In the genomic region with DNA sequence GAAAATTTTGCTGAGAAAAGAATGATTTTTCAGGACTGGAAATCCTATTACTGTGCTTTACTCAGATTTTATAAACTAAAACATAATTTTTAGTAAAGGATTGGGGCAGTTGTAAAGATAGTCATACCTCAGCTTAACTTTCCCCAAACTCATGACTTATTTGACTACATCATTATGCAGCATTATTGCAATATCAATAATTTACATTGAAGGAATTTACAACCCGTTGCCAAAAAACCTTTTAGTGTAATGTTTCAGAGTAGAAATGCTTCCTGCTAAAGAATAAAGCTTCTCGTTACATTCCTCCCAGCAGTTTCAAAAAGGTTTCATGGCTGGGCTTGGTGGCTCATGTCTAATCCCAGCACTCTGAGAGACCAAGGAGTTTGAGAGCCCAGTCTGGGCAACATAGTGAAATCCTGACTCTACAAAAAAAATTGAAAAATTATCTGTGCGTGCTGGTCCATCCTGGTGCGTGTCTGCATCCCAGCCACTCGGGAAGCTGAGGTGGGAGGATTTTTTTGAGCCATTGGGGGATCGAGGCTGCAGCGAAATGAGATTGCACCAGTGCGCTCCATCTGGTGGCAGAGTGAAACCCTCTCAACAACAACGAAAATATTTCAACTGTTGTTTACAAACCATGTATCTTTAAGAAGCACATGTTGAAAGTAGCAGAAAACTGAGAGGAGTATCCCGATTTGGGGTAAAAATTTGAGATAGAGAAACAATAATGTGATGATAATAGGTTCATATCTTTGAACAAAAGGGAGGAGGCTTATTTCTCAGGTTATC, we compare ENCODE assay signal across 8 cellular contexts. TPM values are rescaled to one million over a fixed set of nuclear protein-coding genes. Genes with fewer than 3 reads are reported as not detected.
DNase-seq lines count a peak whose midpoint lies in the region; ATAC-seq and TF ChIP-seq lines count a peak whose summit lies in the region.

No MANE protein-coding gene starts in this region.

- H3K4me3 ChIP-seq in A673 (ENCODE audit: low read depth, low read length, poor library complexity, severe bottlenecking) (peak overlapping the region; percentile 96), GM06990 (replicated peaks; ENCODE audit: low read depth, low read length) (peak overlapping the region; percentile 42)

- H3K27me3 Mint-ChIP-seq in type B pancreatic cell = peaks cover 2% of the 10 kb centered on the region

- H3K36me3 Mint-ChIP-seq in type B pancreatic cell = peaks cover 8% of the 10 kb centered on the region

- peak overlapping the region; percentile 57 for H3K27ac Mint-ChIP-seq in type B pancreatic cell

- BruUV-seq in A673 (replicated peaks; lab: Mats Ljungman, UMichigan) = no TSS peak

- TF ChIP-seq CTCF in A673 (conservative IDR thresholded peaks at IDR 0.05; ENCODE audit: low read depth, low read length) (peak; percentile 70), GM06990 (IDR thresholded peaks at IDR 0.05; ENCODE audit: insufficient read depth, low read length, poor library complexity, severe bottlenecking) (peak; percentile 83), RWPE1 (conservative IDR thresholded peaks at IDR 0.05; ENCODE audit: low read depth) (peak; percentile 54), type B pancreatic cell (conservative IDR thresholded peaks at IDR 0.05) (peak; percentile 66)

- ATAC-seq in HG03354 (IDR thresholded peaks at IDR 0.05; ENCODE audit: poor library complexity, severe bottlenecking, unreplicated experiment) = no peak

- peak overlapping the region; percentile 60 for H3K27ac ChIP-seq in A673 (ENCODE audit: low read depth, low read length, poor library complexity, severe bottlenecking)
- H3K27ac ChIP-seq in RWPE1 = peak overlapping the region; percentile 67

- H3K36me3 ChIP-seq in A673 (ENCODE audit: insufficient read depth, low read length, poor library complexity, severe bottlenecking) (no peaks in the 10 kb centered on the region), GM06990 (ENCODE audit: control insufficient read depth, insufficient read depth, low read length) (no peaks in the 10 kb centered on the region; the same call in 1 of the 2 replicates)

- peaks cover 3% of the 10 kb centered on the region for H3K9me3 Mint-ChIP-seq in type B pancreatic cell

- peaks cover 57% of the 10 kb centered on the region for H3K4me1 Mint-ChIP-seq in type B pancreatic cell (ENCODE audit: unreplicated experiment)

- H3K4me1 ChIP-seq in A673 (ENCODE audit: insufficient read depth, low read length, poor library complexity, severe bottlenecking) = peaks cover 55% of the 10 kb centered on the region

- POLR2A ChIA-PET in A673 (lab: Charles Lee; ENCODE audit: low non-redundant PET) (interaction anchor here (0.7 kb wide), 1 partner anchor 64 kb away, joined by 4 read pairs; a partner anchor contains a TSS), RWPE1 (lab: Yijun Ruan, JAX; ENCODE audit: low non-redundant PET) (no interaction called here)

- CTCF ChIA-PET in A673 (lab: Charles Lee) = interaction anchor here (0.7 to 1.6 kb wide), 2 partner anchors 142 to 197 kb away, joined by 3 to 4 read pairs; no protein-coding TSS in a partner anchor
- CTCF ChIA-PET in RWPE1 (lab: Yijun Ruan, JAX) = interaction anchor here (0.5 to 1.8 kb wide), 6 partner anchors 8 to 396 kb away, joined by 3 to 7 read pairs (median 4); no protein-coding TSS in a partner anchor

- intact Hi-C loops in A673 (cut with micrococcal nuclease; ENCODE audit: unreplicated experiment) = loop anchor here (1.0 to 5.0 kb wide), 2 partner anchors 197 to 352 kb away; no protein-coding TSS in a partner anchor

- peak; percentile 56 for DNase-seq in A673 (ENCODE audit: low spot score)
- no peak for DNase-seq in GM06990 (ENCODE audit: extremely low read depth, insufficient read length)
- no peak for DNase-seq in RWPE1 (ENCODE audit: low spot score)
- peak; percentile 64 for DNase-seq in cerebellar cortex (ENCODE audit: low spot score)
- DNase-seq in medulla oblongata (ENCODE audit: extremely low spot score) = peak; percentile 75
- no peak for DNase-seq in type B pancreatic cell (ENCODE audit: extremely low spot score, unreplicated experiment)
- DNase-seq in effector CD8-positive, alpha-beta T cell (lab: John Stamatoyannopoulos, UW) = no peak

- no peaks in the 10 kb centered on the region for H3K9me3 ChIP-seq in A673 (ENCODE audit: low read depth, low read length, poor library complexity, severe bottlenecking)

- H3K4me3 Mint-ChIP-seq in type B pancreatic cell = peak overlapping the region; percentile 93

- H3K27me3 ChIP-seq in A673 (replicated peaks; ENCODE audit: insufficient read depth, low read depth, low read length, poor library complexity) = no peaks in the 10 kb centered on the region
- no peaks in the 10 kb centered on the region for H3K27me3 ChIP-seq in GM06990 (replicated peaks; ENCODE audit: control insufficient read depth, insufficient read depth, low read length)

RNA-seq across cellular contexts. Expression of a gene that starts 4.4 kb away (rescaled TPM):
- 73.3 and 87.6 TPM in 2 replicates for total RNA-seq in A673 (2021)
- 58.8 and 84.3 TPM in 2 replicates for total RNA-seq in type B pancreatic cell (ENCODE audit: low replicate concordance)

Comparison
In these comparisons a context has a peak if more than half of its experiments do, and no peak if none do; other contexts are left out.
1. DNase-seq: peak in A673 (single experiment), cerebellar cortex (single experiment) and medulla oblongata (single experiment); none in GM06990 (single experiment), RWPE1 (single experiment), type B pancreatic cell (single experiment) and effector CD8-positive, alpha-beta T cell (single experiment).
2. Peak in every context shown above with its lines, with median percentiles within 50 percentile points of each other: CTCF ChIP-seq.